Comparison of ENCODE assay signal across 1 cellular context in the genomic region with DNA sequence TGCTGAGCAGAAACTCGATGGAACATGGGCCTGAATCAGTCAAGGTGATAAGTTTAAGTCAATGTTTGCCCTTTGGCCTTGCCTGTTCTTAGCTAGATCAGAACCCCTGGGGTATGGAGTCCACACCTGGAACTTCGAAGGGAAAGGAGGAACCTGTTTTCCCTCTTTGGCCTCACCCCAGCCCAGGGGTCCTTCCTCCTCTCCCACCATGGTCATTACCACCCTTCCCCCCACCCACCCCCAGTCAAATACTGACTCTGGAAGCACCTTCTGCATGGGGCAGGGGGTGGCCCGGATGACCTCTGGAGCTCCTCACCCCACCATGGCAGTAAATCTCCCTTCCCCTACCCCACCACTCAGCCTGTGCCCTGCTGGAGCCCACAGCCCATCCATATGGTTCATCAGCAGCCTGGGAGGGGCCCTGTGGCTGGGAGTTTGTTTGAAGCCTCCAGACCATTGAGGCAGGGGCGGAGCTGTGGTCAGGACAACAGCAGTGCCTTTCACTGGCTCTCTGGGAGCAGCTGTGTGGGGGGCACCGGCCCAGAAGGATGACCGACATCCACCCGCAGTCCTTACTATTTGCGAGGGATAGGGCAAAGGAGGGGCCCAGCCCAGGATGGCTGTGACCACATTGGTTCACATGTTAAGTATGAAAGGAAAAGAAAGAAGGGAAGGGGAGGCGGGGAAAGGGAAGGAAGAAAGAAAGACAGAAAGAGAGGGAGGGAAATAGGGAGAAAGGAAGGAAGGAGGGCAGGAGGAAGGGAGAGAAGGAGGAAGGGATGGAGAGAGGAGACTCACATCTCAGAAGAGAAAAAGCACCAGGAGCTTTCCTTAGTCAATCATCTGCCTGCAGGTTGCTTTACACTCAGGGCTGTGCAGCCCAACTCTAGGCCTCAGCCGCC.
TF ChIP-seq lines count a peak whose summit lies in the region.

No MANE protein-coding gene starts in this region.

TF ChIP-seq in SK-N-SH treated with all-trans-retinoic acid at 6 μM for 48 hours, 23 proteins besides CTCF, POLR2A, EP300 and RAD21 (continued from another document):
- TF ChIP-seq POU6F1 (CRISPR knock-in tag; IDR thresholded peaks at IDR 0.05; ENCODE audit: borderline replicate concordance, low read depth), result no peak
- TF ChIP-seq TCF4 (CRISPR knock-in tag; IDR thresholded peaks at IDR 0.05; ENCODE audit: borderline replicate concordance), result no peak
- no peak for TF ChIP-seq ARNTL (CRISPR knock-in tag; IDR thresholded peaks at IDR 0.05; ENCODE audit: borderline replicate concordance, low read depth)
- no peak for TF ChIP-seq OSR1 (CRISPR knock-in tag; IDR thresholded peaks at IDR 0.05)
- no peak for TF ChIP-seq PATZ1 (CRISPR knock-in tag; IDR thresholded peaks at IDR 0.05; ENCODE audit: borderline replicate concordance)
- TF ChIP-seq PPARA (CRISPR knock-in tag; IDR thresholded peaks at IDR 0.05; ENCODE audit: borderline replicate concordance), result no peak
TF ChIP-seq in SK-N-SH treated with all-trans-retinoic acid at 6 μM for 48 hours: peak in this region for 0.
